ENCODE assay signal across 27 cellular contexts in the genomic region with DNA sequence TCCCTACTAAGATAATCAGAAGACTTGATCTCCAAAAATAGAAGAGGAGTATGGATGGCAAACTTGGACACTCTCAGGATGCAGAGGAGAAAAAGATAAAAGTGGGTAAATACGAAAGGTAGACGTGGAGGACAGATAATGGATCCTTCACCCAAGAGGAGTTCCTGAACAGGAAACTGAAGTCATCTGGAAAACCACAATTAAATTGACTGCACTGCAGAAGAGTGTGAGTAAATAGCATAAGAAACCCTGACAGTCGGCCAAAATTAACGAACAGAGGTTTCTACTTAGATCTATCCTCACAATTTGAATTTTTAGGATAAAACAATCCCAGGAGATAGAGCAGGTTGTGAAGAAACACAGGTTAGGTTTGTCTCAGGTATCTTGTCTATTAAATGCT.
A peak's percentile ranks its signal among the peaks of the same experiment; 100 is the strongest.
DNase-seq lines count a peak whose midpoint lies in the region; ATAC-seq, FAIRE-seq and TF ChIP-seq lines count a peak whose summit lies in the region.
"Had no signal": no experiment of that assay in that cellular context is flagged by ENCODE, and none has a peak within 500 bp of the region (broad histone marks: within the 10 kb centered on the region; RNA-seq: fewer than 3 reads in every experiment).

No MANE protein-coding gene starts in this region.

- H3K9me3 ChIP-seq in BLaER1 (no peaks in the 10 kb centered on the region), Panc1 (ENCODE audit: control insufficient read depth, insufficient read depth, low read depth, low read length) (no peaks in the 10 kb centered on the region), endocrine pancreas (ENCODE audit: control insufficient read depth, low read length) (no peaks in the 10 kb centered on the region), MM.1S (replicated peaks; ENCODE audit: insufficient read depth, low read length) (no peaks in the 10 kb centered on the region)
- H3K9me3 ChIP-seq: upper lobe of left lung had no signal

- in situ Hi-C loops in Panc1 (cut with HindIII; ENCODE audit: low pct_unique_long_range_greater_than_20kb, low sequenced_read_pairs): no loop called here

- H3K4me3 Mint-ChIP-seq in osteocyte (ENCODE audit: unreplicated experiment): no peak overlapping the region
- H3K4me3 Mint-ChIP-seq: activated CD4-positive, alpha-beta T cell treated with anti-CD3 and anti-CD28 coated beads, Interleukin-2, amount 10 ng/mL, durations not matched to agents 24 days and 14 days; activated CD8-positive, alpha-beta memory T cell treated with anti-CD3 and anti-CD28 coated beads, Interleukin-2, amount 10 ng/mL, durations not matched to agents 7 days and 5 days; activated T-helper 1 cell treated with anti-CD3 and anti-CD28 coated beads, Interleukin-12 subunit alpha, Interleukin-12 subunit beta, Interleukin-2, Interleukin-4 antibody, amounts not matched to agents 30 ng/mL and 10 ng/mL and 1 ng/mL, durations not matched to agents 14 hours and 24 hours and 36 hours; CD4-positive, alpha-beta T cell; central memory CD8-positive, alpha-beta T cell; HFFc6; neural crest cell; T-helper 17 cell had no signal

- no TSS peak for BruUV-seq in Panc1 (replicated peaks; lab: Mats Ljungman, UMichigan)

- H3K4me1 Mint-ChIP-seq in osteocyte (ENCODE audit: unreplicated experiment): peaks cover 11% of the 10 kb centered on the region
- H3K4me1 Mint-ChIP-seq: central memory CD8-positive, alpha-beta T cell had no signal

- H3K4me3 ChIP-seq in BLaER1 (no peak overlapping the region), Panc1 (ENCODE audit: low read depth in 2 of 2, low read length in 2 of 2) (no peak overlapping the region), endocrine pancreas (ENCODE audit: control insufficient read depth, insufficient read depth, low read length) (peak overlapping the region; percentile 30), MM.1S (ENCODE audit: low read length) (no peak overlapping the region)
- H3K4me3 ChIP-seq: lung, SJSA1, upper lobe of left lung had no signal

- H3K27me3 ChIP-seq in BLaER1 (no peaks in the 10 kb centered on the region), Panc1 (ENCODE audit: control insufficient read depth, insufficient read depth, low read length) (no peaks in the 10 kb centered on the region), endocrine pancreas (ENCODE audit: control insufficient read depth, insufficient read depth, low read length) (no peaks in the 10 kb centered on the region), MM.1S (replicated peaks; ENCODE audit: insufficient read depth, low read length) (no peaks in the 10 kb centered on the region)
- H3K27me3 ChIP-seq: upper lobe of left lung had no signal

- no peaks in the 10 kb centered on the region for H3K79me2 ChIP-seq in MM.1S (ENCODE audit: low read length)

- no peak for ATAC-seq in Panc1
- ATAC-seq: activated CD8-positive, alpha-beta memory T cell treated with anti-CD3 and anti-CD28 coated beads, Interleukin-2, amount 10 ng/mL, durations not matched to agents 7 days and 5 days; T-helper 17 cell had no signal

- no peak for TF ChIP-seq POLR2A in H54 (IDR thresholded peaks at IDR 0.05; ENCODE audit: low read depth, low read length)

- FAIRE-seq in H54 (lab: Jason Lieb, UNC): no peak

- CTCF ChIA-PET in Panc1 (lab: Charles Lee): no interaction called here

- peak overlapping the region; percentile 69 for H3K4me2 ChIP-seq in BLaER1
- no peak overlapping the region for H3K4me2 ChIP-seq in MM.1S (ENCODE audit: low read depth, low read length)

- H3K9ac ChIP-seq in BLaER1 (no peak overlapping the region), endocrine pancreas (ENCODE audit: control insufficient read depth, insufficient read depth, low read length) (no peak overlapping the region), MM.1S (ENCODE audit: low read length) (no peak overlapping the region)

- H3K9me2 ChIP-seq in MM.1S (replicated peaks; ENCODE audit: insufficient read depth, low read length): no peaks in the 10 kb centered on the region

- no peaks in the 10 kb centered on the region for H3K27me3 Mint-ChIP-seq in osteocyte (ENCODE audit: unreplicated experiment)
- H3K27me3 Mint-ChIP-seq: CD4-positive, alpha-beta T cell; progenitor cell of endocrine pancreas had no signal

- H3K36me3 ChIP-seq in BLaER1 (no peaks in the 10 kb centered on the region), Panc1 (ENCODE audit: control insufficient read depth, insufficient read depth, low read length) (no peaks in the 10 kb centered on the region), endocrine pancreas (ENCODE audit: control insufficient read depth, insufficient read depth, low read length) (no peaks in the 10 kb centered on the region), MM.1S (replicated peaks; ENCODE audit: insufficient read depth, low read length) (no peaks in the 10 kb centered on the region)
- H3K36me3 ChIP-seq: SJSA1, upper lobe of left lung had no signal

- no peaks in the 10 kb centered on the region for H3K36me3 Mint-ChIP-seq in osteocyte (ENCODE audit: unreplicated experiment)
- H3K36me3 Mint-ChIP-seq: activated CD8-positive, alpha-beta memory T cell treated with anti-CD3 and anti-CD28 coated beads, Interleukin-2, amount 10 ng/mL, durations not matched to agents 7 days and 5 days had no signal

- H3F3A ChIP-seq in MM.1S (ENCODE audit: insufficient read depth, low read length): no peaks in the 10 kb centered on the region

- intact Hi-C loops in Panc1 (cut with micrococcal nuclease; ENCODE audit: unreplicated experiment): no loop called here

- H4K20me1 ChIP-seq in BLaER1: no peaks in the 10 kb centered on the region
- no peaks in the 10 kb centered on the region for H4K20me1 ChIP-seq in MM.1S (ENCODE audit: insufficient read depth, low read length)

- H3K9me3 Mint-ChIP-seq in osteocyte (ENCODE audit: unreplicated experiment): no peaks in the 10 kb centered on the region
- H3K9me3 Mint-ChIP-seq: activated CD4-positive, alpha-beta T cell treated with anti-CD3 and anti-CD28 coated beads, Interleukin-2, amount 10 ng/mL, durations not matched to agents 24 days and 14 days; activated T-helper 1 cell treated with anti-CD3 and anti-CD28 coated beads, Interleukin-12 subunit alpha, Interleukin-12 subunit beta, Interleukin-2, Interleukin-4 antibody, amounts not matched to agents 30 ng/mL and 10 ng/mL and 1 ng/mL, durations not matched to agents 14 hours and 24 hours and 36 hours; CD4-positive, alpha-beta T cell; central memory CD8-positive, alpha-beta T cell; neural crest cell had no signal

- H3K27ac ChIP-seq in BLaER1 (no peak overlapping the region), Panc1 (ENCODE audit: low read length) (peak overlapping the region; percentile 46; the same call in 1 of the 2 replicates), MM.1S (ENCODE audit: low read length) (no peak overlapping the region)
- H3K27ac ChIP-seq: SJSA1, upper lobe of left lung had no signal

- POLR2A ChIA-PET in Panc1 (lab: Charles Lee): no interaction called here

- no peak overlapping the region for H2AFZ ChIP-seq in MM.1S (ENCODE audit: low read length)

- no peak overlapping the region for H3K27ac Mint-ChIP-seq in osteocyte (ENCODE audit: unreplicated experiment)
- H3K27ac Mint-ChIP-seq: activated CD4-positive, alpha-beta T cell treated with anti-CD3 and anti-CD28 coated beads, Interleukin-2, amount 10 ng/mL, durations not matched to agents 24 days and 14 days; activated CD8-positive, alpha-beta memory T cell treated with anti-CD3 and anti-CD28 coated beads, Interleukin-2, amount 10 ng/mL, durations not matched to agents 7 days and 5 days; activated T-helper 1 cell treated with anti-CD3 and anti-CD28 coated beads, Interleukin-12 subunit alpha, Interleukin-12 subunit beta, Interleukin-2, Interleukin-4 antibody, amounts not matched to agents 30 ng/mL and 10 ng/mL and 1 ng/mL, durations not matched to agents 14 hours and 24 hours and 36 hours; CD4-positive, alpha-beta T cell; HFFc6; progenitor cell of endocrine pancreas; T-helper 17 cell had no signal

- DNase-seq in H54 (ENCODE audit: insufficient read length, low spot score) (peak; percentile 32), Panc1 (ENCODE audit: low read depth, low spot score) (no peak), osteocyte (ENCODE audit: extremely low spot score, unreplicated experiment) (no peak), MM.1S (no peak), ureter (ENCODE audit: low spot score) (no peak)
- DNase-seq: activated CD4-positive, alpha-beta T cell treated with anti-CD3 and anti-CD28 coated beads, Interleukin-2, amount 10 ng/mL, durations not matched to agents 24 days and 14 days; activated CD8-positive, alpha-beta memory T cell treated with anti-CD3 and anti-CD28 coated beads, Interleukin-2, amount 10 ng/mL, durations not matched to agents 7 days and 5 days; activated naive CD4-positive, alpha-beta T cell treated with anti-CD3 and anti-CD28 coated beads, Interleukin-2, amount 50 U/mL, for 16 hours; anterior cingulate cortex; CD4-positive, alpha-beta T cell; DMS 273 treated with DMSO at 0.1 percent for 48 hours; foreskin melanocyte; HFFc6; kidney glomerular epithelial cell; NCI-H1105; NCI-H2171; NCI-H69; T-helper 17 cell; upper lobe of left lung had no signal

- TF ChIP-seq CTCF in Panc1 (IDR thresholded peaks at IDR 0.05): no peak
- no peak for TF ChIP-seq CTCF in osteocyte (IDR thresholded peaks at IDR 0.05)
- no peak for TF ChIP-seq CTCF in MM.1S (IDR thresholded peaks at IDR 0.05; ENCODE audit: low read length)

- H3K4me1 ChIP-seq in BLaER1: peaks cover 26% of the 10 kb centered on the region
- H3K4me1 ChIP-seq in Panc1 (ENCODE audit: control insufficient read depth, insufficient read depth, low read length): peaks cover 25% of the 10 kb centered on the region
- H3K4me1 ChIP-seq in endocrine pancreas (ENCODE audit: control insufficient read depth, insufficient read depth, low read length): peaks cover 31% of the 10 kb centered on the region
- no peaks in the 10 kb centered on the region for H3K4me1 ChIP-seq in MM.1S (ENCODE audit: low read length)
- H3K4me1 ChIP-seq: SJSA1, upper lobe of left lung had no signal
